ENCODE assay signal across 8 cellular contexts in genomic region chr17:80414508-80414802, GRCh38. TPM values are rescaled to one million over a fixed set of nuclear protein-coding genes. Genes with fewer than 3 reads are reported as not detected.
DNase-seq lines count a peak whose midpoint lies in the region; ATAC-seq and TF ChIP-seq lines count a peak whose summit lies in the region.

No MANE protein-coding gene starts in this region.

- peaks cover 32% of the 10 kb centered on the region for H3K79me2 ChIP-seq in GM23248 (ENCODE audit: insufficient read depth)

- no peak for TF ChIP-seq CTCF in A673 (conservative IDR thresholded peaks at IDR 0.05; ENCODE audit: low read depth, low read length)

- CTCF ChIA-PET in A673 (lab: Charles Lee) = interaction anchor here (0.6 kb wide), 1 partner anchor 269 kb away, joined by 3 read pairs; no protein-coding TSS in a partner anchor

- peaks cover 7% of the 10 kb centered on the region; the same call in 1 of the 2 replicates for H4K20me1 ChIP-seq in GM23248 (ENCODE audit: insufficient read depth)

- H3K4me2 ChIP-seq in GM23248 (ENCODE audit: unreplicated experiment) = peak overlapping the region; percentile 90
- peak overlapping the region; percentile 100 for H3K4me2 ChIP-seq in skeletal muscle satellite cell (ENCODE audit: low read length)

- in situ Hi-C loops in GM23248 (cut with MboI) = no loop called here

- H2AFZ ChIP-seq in GM23248 = peak overlapping the region; percentile 79

- H3K36me3 ChIP-seq in A673 (ENCODE audit: insufficient read depth, low read length, poor library complexity, severe bottlenecking) (no peaks in the 10 kb centered on the region), GM23248 (ENCODE audit: low read depth) (no peaks in the 10 kb centered on the region; the same call in 1 of the 2 replicates), skeletal muscle satellite cell (ENCODE audit: insufficient read depth, low read length) (peaks cover 6% of the 10 kb centered on the region)

- no peaks in the 10 kb centered on the region for H3K9me2 ChIP-seq in GM23248 (ENCODE audit: insufficient read depth)

- BruUV-seq in A673 (replicated peaks; lab: Mats Ljungman, UMichigan) = no TSS peak

- H3K9ac ChIP-seq in GM23248 (peak overlapping the region; percentile 90), skeletal muscle satellite cell (ENCODE audit: low read depth, low read length) (peak overlapping the region; percentile 100)

- DNase-seq in A673 (ENCODE audit: low spot score) (no peak), GM23248 (no peak), T-helper 17 cell (no peak), globus pallidus (ENCODE audit: low spot score) (peak; percentile 8), D341Med (ENCODE audit: low spot score) (no peak), NCI-H510A treated with DMSO at 0.1 percent for 48 hours (lab: John Stamatoyannopoulos, UW) (no peak)
- DNase-seq in activated CD4-positive, CD25-positive, alpha-beta regulatory T cell treated with anti-CD3 and anti-CD28 coated beads, Interleukin-2, amount 50 U/mL, for 72 hours = no peak

- H3K27me3 ChIP-seq in A673 (replicated peaks; ENCODE audit: insufficient read depth, low read depth, low read length, poor library complexity) = no peaks in the 10 kb centered on the region
- H3K27me3 ChIP-seq in GM23248 (replicated peaks; ENCODE audit: insufficient read depth) = no peaks in the 10 kb centered on the region
- peaks cover 12% of the 10 kb centered on the region for H3K27me3 ChIP-seq in skeletal muscle satellite cell (ENCODE audit: control insufficient read depth, insufficient read depth, low read length)

- H3K4me1 Mint-ChIP-seq in T-helper 17 cell = peaks cover 22% of the 10 kb centered on the region

- no peaks in the 10 kb centered on the region for H3K9me3 ChIP-seq in A673 (ENCODE audit: low read depth, low read length, poor library complexity, severe bottlenecking)
- no peaks in the 10 kb centered on the region for H3K9me3 ChIP-seq in GM23248 (ENCODE audit: low read depth)
- no peaks in the 10 kb centered on the region for H3K9me3 ChIP-seq in T-helper 17 cell (ENCODE audit: control insufficient read depth, low read length, poor library complexity, severe bottlenecking)
- H3K9me3 ChIP-seq in skeletal muscle satellite cell (replicated peaks; ENCODE audit: low read length) = no peaks in the 10 kb centered on the region

- no peaks in the 10 kb centered on the region for H3F3A ChIP-seq in GM23248 (ENCODE audit: insufficient read depth)

- peaks cover 39% of the 10 kb centered on the region for H3K27me3 Mint-ChIP-seq in T-helper 17 cell

- peak overlapping the region; percentile 94 for H3K27ac Mint-ChIP-seq in T-helper 17 cell

- H3K4me3 ChIP-seq in A673 (ENCODE audit: low read depth, low read length, poor library complexity, severe bottlenecking) (peak overlapping the region; percentile 88), GM23248 (peak overlapping the region; percentile 95), skeletal muscle satellite cell (ENCODE audit: low read length) (peak overlapping the region; percentile 100)

- H3K4me1 ChIP-seq in A673 (ENCODE audit: insufficient read depth, low read length, poor library complexity, severe bottlenecking) = no peaks in the 10 kb centered on the region
- H3K4me1 ChIP-seq in GM23248 (ENCODE audit: insufficient read depth) = peaks cover 8% of the 10 kb centered on the region; the same call in 1 of the 2 replicates
- peaks cover 14% of the 10 kb centered on the region for H3K4me1 ChIP-seq in skeletal muscle satellite cell (ENCODE audit: control insufficient read depth, insufficient read depth, low read length)

- H3K36me3 Mint-ChIP-seq in T-helper 17 cell (ENCODE audit: low read depth) = peaks cover 5% of the 10 kb centered on the region

- peak; percentile 20 for ATAC-seq in T-helper 17 cell

- 1 to 2% methylated on average over 14 to 15 of the region's 15 CpGs for whole genome bisulfite sequencing in GM23248 (ENCODE audit: low coverage in 1 of 2, low lambda C conversion rate in 2 of 2, missing lambda C conversion rate in 2 of 2), 2 experiments

- POLR2A ChIA-PET in A673 (lab: Charles Lee; ENCODE audit: low non-redundant PET) = no interaction called here

- H3K27ac ChIP-seq in A673 (ENCODE audit: low read depth, low read length, poor library complexity, severe bottlenecking) = peak overlapping the region; percentile 99
- peak overlapping the region; percentile 89 for H3K27ac ChIP-seq in GM23248

- peak overlapping the region; percentile 92 for H3K4me3 Mint-ChIP-seq in T-helper 17 cell

- intact Hi-C loops in A673 (cut with micrococcal nuclease; ENCODE audit: unreplicated experiment) = no loop called here

RNA-seq across cellular contexts. Expression of gene ENDOV, which starts 0.5 kb away (rescaled TPM):
- total RNA-seq in A673 (2021) (14.1 and 15.6 TPM in 2 replicates), T-helper 17 cell (10 to 100 TPM; 14.1 to 24.5 TPM)
- 25.1 and 50.3 TPM in 2 replicates for total RNA-seq in GM23248 (2014; rRNA removed; shearing (Covaris generic))
- 25.7 TPM in 2 replicates for polyA plus RNA-seq in GM23248 (2016; fragmentation: Nextera tagmentation; extraction: Ambion mirVana)
- total RNA-seq in skeletal muscle satellite cell (2012; rRNA removed) = 15.2 and 17.0 TPM in 2 replicates
